In the genomic region with DNA sequence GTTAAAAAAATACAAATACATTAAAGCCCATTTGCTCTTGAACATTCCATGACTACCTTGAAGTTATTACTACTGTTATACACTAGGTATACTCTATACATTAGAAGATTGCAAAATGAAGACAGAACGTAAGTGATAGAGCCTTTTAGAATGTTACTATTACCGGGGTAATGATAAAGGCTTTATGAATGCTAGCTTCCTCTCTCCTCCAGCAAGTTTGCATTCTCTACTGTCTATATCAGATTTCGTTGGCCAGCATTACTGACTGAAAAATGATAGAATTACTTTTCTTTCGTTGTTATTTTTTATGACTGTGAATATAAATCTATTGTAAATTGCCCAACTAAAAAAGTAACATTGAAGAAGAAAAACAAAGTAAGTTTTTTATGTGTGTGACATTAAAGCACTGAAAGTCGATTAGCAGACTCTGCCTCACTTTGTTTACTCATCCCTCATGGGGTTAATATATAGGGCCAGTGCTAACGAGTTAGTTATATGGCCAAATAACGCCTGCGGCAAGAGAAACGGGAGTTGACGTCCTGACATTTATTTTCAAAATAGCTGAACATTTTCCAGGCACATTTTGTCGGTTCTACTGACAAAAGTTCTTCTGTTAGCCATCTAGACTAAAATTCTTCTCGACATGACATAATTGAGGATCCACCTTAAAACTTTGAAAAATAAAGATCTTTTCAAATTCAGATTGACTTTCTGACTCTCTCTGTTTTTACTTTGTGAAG, we compare ENCODE assay signal across 17 cellular contexts.
A peak's percentile ranks its signal among the peaks of the same experiment; 100 is the strongest.
DNase-seq lines count a peak whose midpoint lies in the region; ATAC-seq, FAIRE-seq and TF ChIP-seq lines count a peak whose summit lies in the region.
"Had no signal": no experiment of that assay in that cellular context is flagged by ENCODE, and none has a peak within 500 bp of the region (broad histone marks: within the 10 kb centered on the region; RNA-seq: fewer than 3 reads in every experiment).

No MANE protein-coding gene starts in this region.

- ATAC-seq in natural killer cell treated with Interleukin-12 subunit alpha and Interleukin-12 subunit beta and Interleukin-15 and Interleukin-18, amount 100 ng/mL, for 72 hours, result no peak
- ATAC-seq in stimulated activated memory B cell treated with anti-CD40 and anti-IgM and Interleukin-4, amounts not matched to agents 10 μg/mL and 1 μg/mL and 100 μg/mL, for 72 hours, result no peak
- ATAC-seq: Panc1 had no signal

- peak overlapping the region; percentile 59; the same call in 1 of the 2 replicates for H3K27ac Mint-ChIP-seq in HFFc6
- no peak overlapping the region for H3K27ac Mint-ChIP-seq in natural killer cell treated with Interleukin-12 subunit alpha and Interleukin-12 subunit beta and Interleukin-15 and Interleukin-18, amount 100 ng/mL, for 72 hours
- no peak overlapping the region for H3K27ac Mint-ChIP-seq in stimulated activated memory B cell treated with anti-CD40 and anti-IgM and Interleukin-4, amounts not matched to agents 10 μg/mL and 1 μg/mL and 100 μg/mL, for 72 hours

- no peaks in the 10 kb centered on the region for H3K36me3 Mint-ChIP-seq in HFFc6 (ENCODE audit: low read depth)
- H3K36me3 Mint-ChIP-seq in natural killer cell treated with Interleukin-12 subunit alpha and Interleukin-12 subunit beta and Interleukin-15 and Interleukin-18, amount 100 ng/mL, for 72 hours, result no peaks in the 10 kb centered on the region
- no peaks in the 10 kb centered on the region for H3K36me3 Mint-ChIP-seq in stimulated activated memory B cell treated with anti-CD40 and anti-IgM and Interleukin-4, amounts not matched to agents 10 μg/mL and 1 μg/mL and 100 μg/mL, for 72 hours

- no peaks in the 10 kb centered on the region for H3K27me3 Mint-ChIP-seq in HFFc6 (ENCODE audit: insufficient read depth)
- no peaks in the 10 kb centered on the region for H3K27me3 Mint-ChIP-seq in natural killer cell treated with Interleukin-12 subunit alpha and Interleukin-12 subunit beta and Interleukin-15 and Interleukin-18, amount 100 ng/mL, for 72 hours
- H3K27me3 Mint-ChIP-seq in stimulated activated memory B cell treated with anti-CD40 and anti-IgM and Interleukin-4, amounts not matched to agents 10 μg/mL and 1 μg/mL and 100 μg/mL, for 72 hours, result no peaks in the 10 kb centered on the region

- POLR2A ChIA-PET in RWPE1 (lab: Yijun Ruan, JAX; ENCODE audit: low non-redundant PET), result no interaction called here

- DNase-seq in HFFc6 (peak; percentile 3), iris pigment epithelial cell (ENCODE audit: low read depth) (peak; percentile 36), DMS 273 treated with DMSO at 0.1 percent for 48 hours (lab: John Stamatoyannopoulos, UW) (no peak), RWPE1 (ENCODE audit: low spot score) (no peak)
- DNase-seq in natural killer cell treated with Interleukin-12 subunit alpha and Interleukin-12 subunit beta and Interleukin-15 and Interleukin-18, amount 100 ng/mL, for 72 hours (ENCODE audit: low spot score), result no peak
- DNase-seq: DMS53, H9, KG1, NCI-H1048, NCI-H1436 treated with DMSO at 0.1 percent for 48 hours, NCI-H2081 treated with DMSO at 0.1 percent for 48 hours, NCI-H2227 treated with DMSO at 0.1 percent for 48 hours, NCI-H524, SHP77 had no signal

- H3K4me3 Mint-ChIP-seq in HFFc6, result peak overlapping the region; percentile 56; the same call in 1 of the 2 replicates
- H3K4me3 Mint-ChIP-seq in natural killer cell treated with Interleukin-12 subunit alpha and Interleukin-12 subunit beta and Interleukin-15 and Interleukin-18, amount 100 ng/mL, for 72 hours, result no peak overlapping the region
- no peak overlapping the region for H3K4me3 Mint-ChIP-seq in stimulated activated memory B cell treated with anti-CD40 and anti-IgM and Interleukin-4, amounts not matched to agents 10 μg/mL and 1 μg/mL and 100 μg/mL, for 72 hours
- H3K4me3 Mint-ChIP-seq: H9 had no signal

- H3K27ac ChIP-seq in RWPE1, result no peak overlapping the region

- H3K9me3 Mint-ChIP-seq in HFFc6, result no peaks in the 10 kb centered on the region
- H3K9me3 Mint-ChIP-seq in natural killer cell treated with Interleukin-12 subunit alpha and Interleukin-12 subunit beta and Interleukin-15 and Interleukin-18, amount 100 ng/mL, for 72 hours, result peaks cover 3% of the 10 kb centered on the region
- H3K9me3 Mint-ChIP-seq in stimulated activated memory B cell treated with anti-CD40 and anti-IgM and Interleukin-4, amounts not matched to agents 10 μg/mL and 1 μg/mL and 100 μg/mL, for 72 hours, result no peaks in the 10 kb centered on the region
- H3K9me3 Mint-ChIP-seq: H9 had no signal

- CTCF ChIA-PET in RWPE1 (lab: Yijun Ruan, JAX), result interaction anchor here (0.6 to 0.7 kb wide), 2 partner anchors 636 to 1997 kb away, joined by 3 to 5 read pairs; no protein-coding TSS in a partner anchor

- peak; percentile 65 for FAIRE-seq in endometrium (lab: Jason Lieb, UNC)

- peaks cover 44% of the 10 kb centered on the region for H3K4me1 Mint-ChIP-seq in HFFc6 (ENCODE audit: low read depth)
- no peaks in the 10 kb centered on the region for H3K4me1 Mint-ChIP-seq in natural killer cell treated with Interleukin-12 subunit alpha and Interleukin-12 subunit beta and Interleukin-15 and Interleukin-18, amount 100 ng/mL, for 72 hours (ENCODE audit: low read depth in 2 of 2)
- H3K4me1 Mint-ChIP-seq in stimulated activated memory B cell treated with anti-CD40 and anti-IgM and Interleukin-4, amounts not matched to agents 10 μg/mL and 1 μg/mL and 100 μg/mL, for 72 hours, result no peaks in the 10 kb centered on the region

- TF ChIP-seq CTCF in HFFc6 (IDR thresholded peaks at IDR 0.05) (no peak), RWPE1 (conservative IDR thresholded peaks at IDR 0.05; ENCODE audit: low read depth) (no peak)

Comparison
In these comparisons a context has a peak if more than half of its experiments do, and no peak if none do; other contexts are left out.
1. DNase-seq: peak in HFFc6 (single experiment) and iris pigment epithelial cell (single experiment); none in DMS 273 treated with DMSO at 0.1 percent for 48 hours (single experiment), natural killer cell treated with Interleukin-12 subunit alpha and Interleukin-12 subunit beta and Interleukin-15 and Interleukin-18, amount 100 ng/mL, for 72 hours (single experiment) and RWPE1 (single experiment).